ENCODE assay signal across 8 cellular contexts in the genomic region with DNA sequence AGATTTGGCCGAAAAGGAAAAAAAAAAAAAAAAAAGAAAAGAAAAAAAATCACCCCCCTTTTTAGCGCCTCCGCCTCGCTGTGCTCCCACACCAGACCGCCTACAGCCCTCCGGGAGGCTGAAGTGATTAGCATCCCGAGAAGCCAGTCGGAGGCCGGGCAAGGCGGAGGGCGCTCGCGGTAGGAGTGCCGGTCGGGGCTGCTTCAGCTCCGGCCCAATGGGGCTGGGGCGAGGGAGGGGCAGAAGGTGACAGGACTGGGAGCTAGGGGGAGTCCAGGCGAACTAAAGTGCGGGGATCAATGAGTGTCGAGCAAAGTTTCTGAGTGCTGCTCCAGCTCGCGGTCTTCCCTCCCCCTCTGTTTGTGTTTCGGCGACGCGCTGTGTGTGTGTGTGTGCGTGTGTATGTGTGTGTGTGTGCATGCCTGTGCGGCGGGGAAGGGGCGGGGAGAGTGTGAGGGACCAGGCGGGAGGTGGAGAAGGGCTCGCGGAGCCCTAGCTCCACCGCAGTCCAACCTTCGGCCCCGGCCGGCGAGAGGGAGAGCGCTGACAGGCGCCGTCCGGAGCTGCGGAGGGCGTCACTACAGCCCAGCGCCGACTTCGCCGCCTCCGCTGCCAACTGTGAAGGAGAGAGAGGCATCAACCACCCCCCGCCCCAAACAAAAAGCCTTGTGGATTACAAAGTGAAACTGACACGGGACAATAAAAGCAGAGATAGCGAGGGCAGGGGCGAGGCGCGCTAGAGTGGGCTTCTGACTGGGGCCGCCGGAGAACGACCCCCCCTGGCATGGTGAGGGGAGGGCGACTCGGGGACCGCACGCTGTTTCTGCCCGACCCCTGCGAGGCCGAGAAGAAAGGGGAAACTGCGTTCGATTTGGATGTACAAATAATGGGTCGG. TPM values are rescaled to one million over a fixed set of nuclear protein-coding genes. Genes with fewer than 3 reads are reported as not detected.
DNase-seq lines count a peak whose midpoint lies in the region; ATAC-seq, FAIRE-seq and TF ChIP-seq lines count a peak whose summit lies in the region.

FAT4 (plus strand) TSS at position 280 of the 895 bp plus-strand sequence. CDS start 1,457 bp downstream, outside the sequence.

- H3K4me1 ChIP-seq in adrenal gland (replicated peaks in 1 of 2) = peaks cover 0 to 15% of the 10 kb centered on the region in 2 donors
- peaks cover 2 to 6% of the 10 kb centered on the region in 2 donors for H3K4me1 ChIP-seq in neuronal stem cell (ENCODE audit: control insufficient read depth in 2 of 2, insufficient read depth in 1 of 2, low read depth in 1 of 2, low read length in 2 of 2)
- H3K4me1 ChIP-seq in uterus = no peaks in the 10 kb centered on the region

- peaks cover 3% of the 10 kb centered on the region for H3K79me1 ChIP-seq in neuronal stem cell (ENCODE audit: low read depth, low read length)

- peaks cover 12% of the 10 kb centered on the region for H3K9me3 Mint-ChIP-seq in glutamatergic neuron (ENCODE audit: unreplicated experiment)

- H4K91ac ChIP-seq in neuronal stem cell (ENCODE audit: low read depth, low read length, poor library complexity) = peak within 1 kb of the TSS; percentile 28

- peaks cover 2% of the 10 kb centered on the region for H3K4me1 Mint-ChIP-seq in glutamatergic neuron (ENCODE audit: low read depth, unreplicated experiment)

- H2BK12ac ChIP-seq in neuronal stem cell (ENCODE audit: low read length) = peak within 1 kb of the TSS; percentile 82

- TF ChIP-seq POLR2A in adrenal gland (IDR thresholded peaks at IDR 0.05) = peak; percentile 31 to 62
- TF ChIP-seq POLR2A in uterus (IDR thresholded peaks at IDR 0.05) = peak; percentile 79 to 83

- TF ChIP-seq CTCF in adrenal gland (IDR thresholded peaks at IDR 0.05) (peak in 1 of 6 experiments; percentile 13), glutamatergic neuron (IDR thresholded peaks at IDR 0.05; ENCODE audit: partially characterized antibody, unreplicated experiment) (no peak), uterus (IDR thresholded peaks at IDR 0.05) (peak in 3 of 4 experiments; percentile 18 to 31 (median 22))

- H4K8ac ChIP-seq in neuronal stem cell (ENCODE audit: low read depth, low read length) = no peak within 1 kb of the TSS

- H2AK5ac ChIP-seq in neuronal stem cell (ENCODE audit: low read depth, low read length) = peak within 1 kb of the TSS; percentile 37

- peaks cover 18% of the 10 kb centered on the region for H3K27me3 Mint-ChIP-seq in glutamatergic neuron (ENCODE audit: unreplicated experiment)

- peak within 1 kb of the TSS; percentile 91 for H3K4me3 Mint-ChIP-seq in glutamatergic neuron (ENCODE audit: unreplicated experiment)

- no peak within 1 kb of the TSS for H3K23ac ChIP-seq in neuronal stem cell (ENCODE audit: low read depth, low read length, poor library complexity)

- H2BK15ac ChIP-seq in neuronal stem cell (ENCODE audit: low read length) = peak within 1 kb of the TSS; percentile 58

- intact Hi-C loops in adrenal gland (cut with DNase I) (loop anchor here (10.0 kb wide), 1 partner anchor 430 kb away; no protein-coding TSS in a partner anchor), uterus (cut with DNase I; ENCODE audit: low total_unique reads) (no loop called here)

- H3K27me3 ChIP-seq in adrenal gland = peaks cover 8% of the 10 kb centered on the region
- H3K27me3 ChIP-seq in neuronal stem cell (ENCODE audit: control insufficient read depth in 3 of 3, insufficient read depth in 3 of 3, low read depth in 1 of 3, low read length in 3 of 3) = peaks cover 0 to 12% (median 0%) of the 10 kb centered on the region in 3 experiments
- no peaks in the 10 kb centered on the region for H3K27me3 ChIP-seq in uterus

- H2BK120ac ChIP-seq in neuronal stem cell (ENCODE audit: low read depth, low read length) = no peak within 1 kb of the TSS

- H3K36me3 Mint-ChIP-seq in glutamatergic neuron (ENCODE audit: unreplicated experiment) = no peaks in the 10 kb centered on the region

- peak within 1 kb of the TSS; percentile 98 for H2AFZ ChIP-seq in neuronal stem cell (ENCODE audit: low read length)

- ATAC-seq in GM21528 (IDR thresholded peaks at IDR 0.05; ENCODE audit: low FRiP score, unreplicated experiment) = peak; percentile 76

- WGBS in adrenal gland, 4 donors = 0 to 1% (median 1%) methylated on average over 34 to 66 of the region's 68 CpGs
- WGBS in neuronal stem cell (ENCODE audit: extremely low coverage in 2 of 2, insufficient read length in 2 of 2, insufficient replicate concordance in 1 of 2), 2 donors = no CpG with 5 or more reads among the region's 68 CpGs

- peak; percentile 90 for FAIRE-seq in HTR-8/SVneo (lab: Jason Lieb, UNC)

- H3K4ac ChIP-seq in neuronal stem cell (ENCODE audit: low read length) = no peak within 1 kb of the TSS

- H3K18ac ChIP-seq in neuronal stem cell (ENCODE audit: low read length) = peak within 1 kb of the TSS; percentile 97

- H3K4me2 ChIP-seq in neuronal stem cell (ENCODE audit: insufficient read depth, low read length, poor library complexity, severe bottlenecking) = peak within 1 kb of the TSS; percentile 98

- H3K36me3 ChIP-seq in adrenal gland (replicated peaks in 1 of 2) = no peaks in the 10 kb centered on the region
- H3K36me3 ChIP-seq in neuronal stem cell (replicated peaks in 1 of 2; ENCODE audit: control insufficient read depth in 2 of 2, insufficient read depth in 2 of 2, low read length in 2 of 2) = peaks cover 0 to 30% of the 10 kb centered on the region in 2 donors
- H3K36me3 ChIP-seq in uterus = no peaks in the 10 kb centered on the region

- peak within 1 kb of the TSS; percentile 90 for H3K9ac ChIP-seq in neuronal stem cell (ENCODE audit: low read depth, low read length, poor library complexity)

- peak within 1 kb of the TSS in 3 of 5 donors; percentile 49 to 84 (median 81) for H3K27ac ChIP-seq in adrenal gland
- H3K27ac ChIP-seq in neuronal stem cell (replicated peaks; ENCODE audit: low read length) = peak within 1 kb of the TSS; percentile 88
- H3K27ac ChIP-seq in uterus = peak within 1 kb of the TSS; percentile 90 to 93

- DNase-seq in DMS53 treated with DMSO at 0.1 percent for 48 hours (lab: John Stamatoyannopoulos, UW; ENCODE audit: unreplicated experiment) (peak; percentile 70), HTR-8/SVneo (ENCODE audit: insufficient read length, low spot score) (peak; percentile 81), OCI-M1 (lab: John Stamatoyannopoulos, UW) (peak; percentile 92), adrenal gland (peak; percentile 93 to 96 (median 94)), glutamatergic neuron (peak; percentile 92), neuronal stem cell (ENCODE audit: low spot score) (peak; percentile 89), uterus (peak; percentile 95)

- H3K14ac ChIP-seq in neuronal stem cell (ENCODE audit: low read length) = peak within 1 kb of the TSS; percentile 94

- peaks cover 0 to 4% (median 0%) of the 10 kb centered on the region in 3 donors for H3K9me3 ChIP-seq in adrenal gland (replicated peaks in 1 of 3)
- peaks cover 0 to 25% of the 10 kb centered on the region in 2 donors for H3K9me3 ChIP-seq in neuronal stem cell (replicated peaks in 1 of 2; ENCODE audit: control insufficient read depth in 2 of 2, insufficient read depth in 1 of 2, low read depth in 1 of 2, low read length in 2 of 2)
- H3K9me3 ChIP-seq in uterus = no peaks in the 10 kb centered on the region

- H2BK5ac ChIP-seq in neuronal stem cell (ENCODE audit: low read length) = peak within 1 kb of the TSS; percentile 95

- peak within 1 kb of the TSS; percentile 67 to 96 (median 86) for H3K4me3 ChIP-seq in adrenal gland
- H3K4me3 ChIP-seq in neuronal stem cell (ENCODE audit: low read length in 2 of 2) = peak within 1 kb of the TSS; percentile 83 to 87
- peak within 1 kb of the TSS; percentile 82 to 86 for H3K4me3 ChIP-seq in uterus

- H3K27ac Mint-ChIP-seq in glutamatergic neuron (ENCODE audit: unreplicated experiment) = peak within 1 kb of the TSS; percentile 66

RNA-seq across cellular contexts. Expression of gene FAT4, which starts in this region (rescaled TPM):
- total RNA-seq in adrenal gland (1 to 10 TPM; 4.2 to 8.9 (median 4.9) TPM), glutamatergic neuron (ENCODE audit: unreplicated experiment) (6.8 TPM), uterus (100 to 1,000 TPM in 1 of 4 donors, 10 to 100 TPM in 3; 12.6 to 112 (median 20.4) TPM)
- polyA plus RNA-seq in adrenal gland = 1 to 10 TPM in 1 of 3 donors, under 1 TPM in 2; 0.64 to 1.8 (median 0.64) TPM
- 1.1 TPM for polyA plus RNA-seq in neuronal stem cell (2013, experiment 1 of 2)
- polyA plus RNA-seq in neuronal stem cell (2013, experiment 2 of 2) = 1.1 TPM

Comparison
In these comparisons a context has a peak if more than half of its experiments do, and no peak if none do; other contexts are left out.
1. Peak in every context shown above with its lines: DNase-seq, ATAC-seq, H3K4me3 ChIP-seq and H3K27ac ChIP-seq.